ENCODE assay signal across 8 cellular contexts in the genomic region with DNA sequence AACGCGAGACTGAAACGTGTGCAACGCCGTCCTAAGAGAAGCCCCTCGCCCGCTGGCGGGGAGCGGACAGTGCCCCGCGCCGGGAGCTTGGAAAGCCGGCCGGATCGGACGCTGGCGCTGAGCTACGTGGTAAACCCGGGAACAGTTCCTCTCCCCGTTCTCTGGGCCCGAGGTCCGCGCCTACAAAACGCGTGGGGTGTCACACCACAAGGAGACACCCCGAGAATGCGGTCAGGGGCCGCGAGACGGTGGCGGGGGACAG. TPM values are rescaled to one million over a fixed set of nuclear protein-coding genes. Genes with fewer than 3 reads are reported as not detected.
DNase-seq lines count a peak whose midpoint lies in the region; ATAC-seq and TF ChIP-seq lines count a peak whose summit lies in the region.

No MANE protein-coding gene starts in this region.

- H4K20me1 ChIP-seq in OCI-LY3 (ENCODE audit: insufficient read depth, low read length) (peaks cover 53% of the 10 kb centered on the region), osteoblast (ENCODE audit: insufficient read depth, low read length) (peaks cover 50% of the 10 kb centered on the region)

- H3K4me2 ChIP-seq in OCI-LY3 (ENCODE audit: low read length) (peak overlapping the region; percentile 89), osteoblast (ENCODE audit: insufficient read depth, low read length) (peak overlapping the region; percentile 95)

- no peaks in the 10 kb centered on the region for H3K27me3 ChIP-seq in OCI-LY3 (ENCODE audit: low read depth, low read length)
- H3K27me3 ChIP-seq in osteoblast (ENCODE audit: insufficient read depth, low read length) = no peaks in the 10 kb centered on the region

- H3K4me1 ChIP-seq in OCI-LY3 (ENCODE audit: low read length) = peaks cover 35% of the 10 kb centered on the region
- peaks cover 38% of the 10 kb centered on the region for H3K4me1 ChIP-seq in osteoblast (ENCODE audit: insufficient read depth, low read length)

- H2AFZ ChIP-seq in OCI-LY3 (ENCODE audit: low read depth, low read length) (no peak overlapping the region), osteoblast (ENCODE audit: low read length) (peak overlapping the region; percentile 93)

- no peaks in the 10 kb centered on the region for H3K36me3 ChIP-seq in OCI-LY3 (replicated peaks; ENCODE audit: low read depth, low read length)
- H3K36me3 ChIP-seq in osteoblast (ENCODE audit: insufficient read depth, low read length) = no peaks in the 10 kb centered on the region

- TF ChIP-seq CTCF in OCI-LY3 (IDR thresholded peaks at IDR 0.05; ENCODE audit: low read depth, low read length) = no peak
- no peak for TF ChIP-seq CTCF in epithelial cell of esophagus (IDR thresholded peaks at IDR 0.05; ENCODE audit: insufficient read depth, low read depth, low read length, missing control alignments)
- no peak for TF ChIP-seq CTCF in osteoblast (IDR thresholded peaks at IDR 0.05; ENCODE audit: extremely low read depth, low read depth, low read length)

- no peak for ATAC-seq in GM19328 (IDR thresholded peaks at IDR 0.05; ENCODE audit: unreplicated experiment)
- ATAC-seq in GM21576 (IDR thresholded peaks at IDR 0.05; ENCODE audit: unreplicated experiment) = no peak

- H3K9me3 ChIP-seq in OCI-LY3 (ENCODE audit: insufficient read depth, low read length) = no peaks in the 10 kb centered on the region
- H3K9me3 ChIP-seq in osteoblast (ENCODE audit: low read depth, low read length) = no peaks in the 10 kb centered on the region

- H3K9ac ChIP-seq in OCI-LY3 (ENCODE audit: low read length) = peak overlapping the region; percentile 78

- DNase-seq in NCI-H2171 treated with DMSO at 0.1 percent for 48 hours (lab: John Stamatoyannopoulos, UW) (peak; percentile 59), NCI-H2171 (lab: John Stamatoyannopoulos, UW) (no peak), epithelial cell of esophagus (ENCODE audit: low read depth) (no peak), osteoblast (ENCODE audit: insufficient read length, low spot score, missing footprints) (peak; percentile 90), NCI-H1694 (lab: John Stamatoyannopoulos, UW) (no peak)

- H3K79me2 ChIP-seq in OCI-LY3 (ENCODE audit: low read length) (peaks cover 55% of the 10 kb centered on the region), osteoblast (ENCODE audit: insufficient read depth, low read length) (peaks cover 54% of the 10 kb centered on the region)

- peak overlapping the region; percentile 79 for H3K4me3 ChIP-seq in OCI-LY3 (ENCODE audit: low read length)
- H3K4me3 ChIP-seq in epithelial cell of esophagus (ENCODE audit: low read length) = peak overlapping the region; percentile 68
- H3K4me3 ChIP-seq in osteoblast (ENCODE audit: insufficient read depth, low read length) = peak overlapping the region; percentile 97

- peak overlapping the region; percentile 63 for H3K27ac ChIP-seq in OCI-LY3 (ENCODE audit: low read length)
- peak overlapping the region; percentile 90 for H3K27ac ChIP-seq in osteoblast (ENCODE audit: low read depth, low read length)

RNA-seq across cellular contexts. Expression of a gene that starts 0.8 kb away (rescaled TPM):
- 12.4 and 14.5 TPM in 2 replicates for total RNA-seq in osteoblast

RNA-seq across cellular contexts. Expression of a gene that starts 29.1 kb away (rescaled TPM):
- total RNA-seq in osteoblast = 2.5 and 3.5 TPM in 2 replicates

RNA-seq across cellular contexts. Expression of a gene that starts 60.0 kb away (rescaled TPM):
- total RNA-seq in osteoblast = under 0.01 TPM in 2 replicates

Comparison
In these comparisons a context has a peak if more than half of its experiments do, and no peak if none do; other contexts are left out.
1. DNase-seq: peak in NCI-H2171 treated with DMSO at 0.1 percent for 48 hours (single experiment) and osteoblast (single experiment); none in NCI-H2171 (single experiment), epithelial cell of esophagus (single experiment) and NCI-H1694 (single experiment).
2. Peak in every context shown above with its lines, with median percentiles within 50 percentile points of each other: H3K4me3 ChIP-seq.